22 cellular contexts compared by ENCODE assay signal in genomic region chrX:16797841-16798240, GRCh38.
"Had no signal": no experiment of that assay in that cellular context is flagged by ENCODE, and none has a peak within 500 bp of the region (broad histone marks: within the 10 kb centered on the region; RNA-seq: fewer than 3 reads in every experiment).

No MANE protein-coding gene starts in this region.

- H3K27ac ChIP-seq: cardiac muscle cell, left lung, sigmoid colon, thyroid gland, upper lobe of right lung had no signal

- H3K9me3 ChIP-seq: gastrocnemius medialis, left lung, sigmoid colon, spleen, thyroid gland, upper lobe of right lung had no signal

- H3K4me1 Mint-ChIP-seq: activated naive CD4-positive, alpha-beta T cell treated with anti-CD3 and anti-CD28 coated beads, Interleukin-2, amount 10 ng/mL, durations not matched to agents 7 days and 5 days had no signal

- H3K27ac Mint-ChIP-seq: activated B cell treated with CpG ODN at 0.5 μM for 24 hours; activated CD4-positive, alpha-beta T cell treated with anti-CD3 and anti-CD28 coated beads for 36 hours; activated naive CD4-positive, alpha-beta T cell treated with anti-CD3 and anti-CD28 coated beads, Interleukin-2, amount 10 ng/mL, durations not matched to agents 7 days and 5 days; naive thymus-derived CD4-positive, alpha-beta T cell; progenitor cell of endocrine pancreas had no signal

- H3K27me3 Mint-ChIP-seq: activated B cell treated with CpG ODN at 0.5 μM for 24 hours; activated CD4-positive, alpha-beta T cell treated with anti-CD3 and anti-CD28 coated beads for 36 hours; activated naive CD4-positive, alpha-beta T cell treated with anti-CD3 and anti-CD28 coated beads, Interleukin-2, amount 10 ng/mL, durations not matched to agents 7 days and 5 days; naive thymus-derived CD4-positive, alpha-beta T cell; progenitor cell of endocrine pancreas had no signal

- H3K4me3 Mint-ChIP-seq: activated B cell treated with CpG ODN at 0.5 μM for 24 hours; activated CD4-positive, alpha-beta T cell treated with anti-CD3 and anti-CD28 coated beads for 36 hours; activated naive CD4-positive, alpha-beta T cell treated with anti-CD3 and anti-CD28 coated beads, Interleukin-2, amount 10 ng/mL, durations not matched to agents 7 days and 5 days; activated T-cell treated with anti-CD3 and anti-CD28 coated beads, Interleukin-2, amount 50 U/mL, for 72 hours; naive thymus-derived CD4-positive, alpha-beta T cell; neural crest cell had no signal

- ATAC-seq: activated CD4-positive, alpha-beta T cell treated with anti-CD3 and anti-CD28 coated beads for 36 hours; activated T-cell treated with anti-CD3 and anti-CD28 coated beads, Interleukin-2, amount 50 U/mL, for 72 hours; left lung; stimulated activated naive CD8-positive, alpha-beta T cell treated with anti-CD3 and anti-CD28 coated beads, Interleukin-15, Interleukin-2, amounts not matched to agents 100 U/mL and 50 U/mL, for 24 hours; upper lobe of right lung had no signal

- DNase-seq: activated B cell treated with CpG ODN at 0.5 μM for 24 hours; activated CD4-positive, alpha-beta T cell treated with anti-CD3 and anti-CD28 coated beads for 36 hours; activated CD4-positive, alpha-beta T cell treated with anti-CD3 and anti-CD28 coated beads, Interleukin-2, amount 50 U/mL, for 48 hours; activated effector memory CD4-positive, alpha-beta T cell treated with anti-CD3 and anti-CD28 coated beads, Interleukin-2, amount 50 U/mL, for 16 hours; activated naive CD4-positive, alpha-beta T cell treated with anti-CD3 and anti-CD28 coated beads, Interleukin-2, amount 10 ng/mL, durations not matched to agents 7 days and 5 days; activated T-cell treated with anti-CD3 and anti-CD28 coated beads, Interleukin-2, amount 50 U/mL, for 72 hours; kidney glomerular epithelial cell; left lung; naive thymus-derived CD4-positive, alpha-beta T cell; retina; spleen; stimulated activated CD4-positive, alpha-beta T cell treated with anti-CD3 and anti-CD28 coated beads, Interleukin-4, amount 100 ng/mL, for 1 hour; stimulated activated naive CD8-positive, alpha-beta T cell treated with anti-CD3 and anti-CD28 coated beads, Interleukin-15, Interleukin-2, amounts not matched to agents 100 U/mL and 50 U/mL, for 24 hours; T1000; upper lobe of right lung had no signal

- H3K4me3 ChIP-seq: cardiac muscle cell, gastrocnemius medialis, left lung, lung, sigmoid colon, spleen, thyroid gland, upper lobe of right lung had no signal

- H3K36me3 ChIP-seq: thyroid gland had no signal

- H3K9me3 Mint-ChIP-seq: activated B cell treated with CpG ODN at 0.5 μM for 24 hours; activated naive CD4-positive, alpha-beta T cell treated with anti-CD3 and anti-CD28 coated beads, Interleukin-2, amount 10 ng/mL, durations not matched to agents 7 days and 5 days; naive thymus-derived CD4-positive, alpha-beta T cell; neural crest cell had no signal

- H3K4me1 ChIP-seq: gastrocnemius medialis, left lung, sigmoid colon, spleen, thyroid gland, upper lobe of right lung had no signal

- H3K27me3 ChIP-seq: cardiac muscle cell, gastrocnemius medialis, left lung, sigmoid colon, spleen, thyroid gland, upper lobe of right lung had no signal
